ENCODE assay signal across 8 cellular contexts in genomic region chr1:236065509-236066005, GRCh38. TPM values are rescaled to one million over a fixed set of nuclear protein-coding genes. Genes with fewer than 3 reads are reported as not detected.
DNase-seq lines count a peak whose midpoint lies in the region; ATAC-seq and TF ChIP-seq lines count a peak whose summit lies in the region.

No MANE protein-coding gene starts in this region.

- peaks cover 0 to 12% of the 10 kb centered on the region in 2 donors for H3K4me1 ChIP-seq in lung (ENCODE audit: control insufficient read depth in 2 of 2, insufficient read depth in 2 of 2, low read length in 2 of 2)
- peaks cover 7 to 24% (median 16%) of the 10 kb centered on the region in 4 donors for H3K4me1 ChIP-seq in transverse colon

- DNase-seq in activated T-cell treated with anti-CD3 and anti-CD28 coated beads, Interleukin-2, amount 50 U/mL, for 24 hours, result no peak
- no peak for DNase-seq in activated T-cell treated with anti-CD3 and anti-CD28 coated beads, Interleukin-2, amount 50 U/mL, for 48 hours
- DNase-seq in coronary artery (ENCODE audit: low spot score) (no peak), lung (ENCODE audit: low spot score) (no peak), transverse colon (no peak)

- no peak for TF ChIP-seq POLR2A in transverse colon (IDR thresholded peaks at IDR 0.05)

- intact Hi-C loops in transverse colon (cut with DNase I; ENCODE audit: low total_unique reads), result no loop called here

- peaks cover 0 to under 1% of the 10 kb centered on the region in 2 donors for H3K9me3 ChIP-seq in lung (ENCODE audit: control insufficient read depth in 2 of 2, insufficient read depth in 1 of 2, low read length in 1 of 2)
- H3K9me3 ChIP-seq in transverse colon, result peaks cover 0 to under 1% of the 10 kb centered on the region in 2 donors

- H3K4me1 Mint-ChIP-seq in activated T-cell treated with anti-CD3 and anti-CD28 coated beads, Interleukin-2, amount 50 U/mL, for 24 hours (ENCODE audit: low read depth), result peaks cover 24% of the 10 kb centered on the region

- ATAC-seq in lung (ENCODE audit: insufficient read depth, low FRiP score) (no peak), GM19452 (IDR thresholded peaks at IDR 0.05; ENCODE audit: unreplicated experiment) (no peak), HG02938 (IDR thresholded peaks at IDR 0.05; ENCODE audit: unreplicated experiment) (no peak), HG02973 (IDR thresholded peaks at IDR 0.05; ENCODE audit: unreplicated experiment) (no peak)

- H3K27me3 ChIP-seq in lung (ENCODE audit: control insufficient read depth, insufficient read depth), result no peaks in the 10 kb centered on the region
- peaks cover 34% of the 10 kb centered on the region for H3K27me3 ChIP-seq in transverse colon

- TF ChIP-seq CTCF in coronary artery (IDR thresholded peaks at IDR 0.05) (no peak), lung (IDR thresholded peaks at IDR 0.05; ENCODE audit: control extremely low read depth, extremely low read depth) (no peak), transverse colon (IDR thresholded peaks at IDR 0.05) (peak in 1 of 5 experiments; percentile 0)

- no peaks in the 10 kb centered on the region for H3K9me3 Mint-ChIP-seq in activated T-cell treated with anti-CD3 and anti-CD28 coated beads, Interleukin-2, amount 50 U/mL, for 24 hours

- peak overlapping the region; percentile 9 for H3K4me3 Mint-ChIP-seq in activated T-cell treated with anti-CD3 and anti-CD28 coated beads, Interleukin-2, amount 50 U/mL, for 24 hours

- no peak overlapping the region for H3K27ac Mint-ChIP-seq in activated T-cell treated with anti-CD3 and anti-CD28 coated beads, Interleukin-2, amount 50 U/mL, for 24 hours

- no peak for TF ChIP-seq EP300 in transverse colon (IDR thresholded peaks at IDR 0.05; ENCODE audit: low read depth)

- in situ Hi-C loops in transverse colon (cut with MboI; ENCODE audit: low pct_ligation_motif_present in 1 of 4, low pct_unique_long_range_greater_than_20kb in 1 of 4, low sequenced_read_pairs in 3 of 4), result no loop called here

- WGBS in lung, 2 donors, result 26 to 49% methylated on average over 17 of the region's 17 CpGs
- 45 to 53% methylated on average over 3 to 17 of the region's 17 CpGs for WGBS in transverse colon (ENCODE audit: low coverage in 1 of 2), 2 donors

- H3K27ac ChIP-seq in coronary artery (peak overlapping the region; percentile 90 to 100), lung (ENCODE audit: low read depth in 1 of 2, low read length in 1 of 2) (peak overlapping the region; percentile 91 to 99), transverse colon (peak overlapping the region; percentile 93 to 97 (median 94))

- H3K36me3 Mint-ChIP-seq in activated T-cell treated with anti-CD3 and anti-CD28 coated beads, Interleukin-2, amount 50 U/mL, for 24 hours (ENCODE audit: low read depth), result no peaks in the 10 kb centered on the region

- peaks cover 0 to 2% of the 10 kb centered on the region in 2 donors for H3K36me3 ChIP-seq in lung (ENCODE audit: control insufficient read depth in 2 of 2, insufficient read depth in 2 of 2, low read length in 2 of 2)
- no peaks in the 10 kb centered on the region for H3K36me3 ChIP-seq in transverse colon

- peak overlapping the region; percentile 75 for H3K4me3 ChIP-seq in coronary artery
- H3K4me3 ChIP-seq in lung, result peak overlapping the region; percentile 49
- peak overlapping the region; percentile 39 to 76 (median 72) for H3K4me3 ChIP-seq in transverse colon

- H3K27me3 Mint-ChIP-seq in activated T-cell treated with anti-CD3 and anti-CD28 coated beads, Interleukin-2, amount 50 U/mL, for 24 hours, result peaks cover 54% of the 10 kb centered on the region

RNA-seq across cellular contexts. Expression of gene NID1, which starts 0.7 kb away (rescaled TPM):
- total RNA-seq in lung (100 to 1,000 TPM in 1 of 2 donors, 10 to 100 TPM in 1; 55.8 to 151 TPM), transverse colon (100 to 1,000 TPM in 1 of 4 donors, 10 to 100 TPM in 3; 42.7 to 133 (median 63.5) TPM)
- polyA plus RNA-seq in lung, result 10 to 100 TPM; 15.4 to 34.4 TPM
